Comparison of ENCODE assay signal across 1 cellular context in genomic region chr2:48270209-48270608, GRCh38.
TF ChIP-seq lines count a peak whose summit lies in the region.

No MANE protein-coding gene starts in this region.

TF ChIP-seq in HepG2, 621 proteins besides CTCF, POLR2A, EP300 and RAD21 (continued from another document and continues in another):
- no peak for TF ChIP-seq HMGXB4 (CRISPR knock-in tag; IDR thresholded peaks at IDR 0.05; ENCODE audit: borderline replicate concordance in 1 of 2, low read depth in 1 of 2)
- no peak for TF ChIP-seq BCL3 (CRISPR knock-in tag; IDR thresholded peaks at IDR 0.05)
- 0 out of 2 replicates have a peak, but pooled peaks have one; percentile 21 for TF ChIP-seq HOXA3 (CRISPR knock-in tag; IDR thresholded peaks at IDR 0.05)
- TF ChIP-seq ATF7-NPFF (CRISPR knock-in tag; IDR thresholded peaks at IDR 0.05; ENCODE audit: low read depth): no peak
- TF ChIP-seq ZZZ3 (CRISPR knock-in tag; IDR thresholded peaks at IDR 0.05; ENCODE audit: borderline replicate concordance): no peak
- no peak for TF ChIP-seq CREB1 (IDR thresholded peaks at IDR 0.05)
- TF ChIP-seq CREB1 (CRISPR knock-in tag; IDR thresholded peaks at IDR 0.05): peak; percentile 65
- no peak for TF ChIP-seq ZBTB25 (CRISPR knock-in tag; IDR thresholded peaks at IDR 0.05)
- no peak for TF ChIP-seq ZBTB43 (CRISPR knock-in tag; conservative IDR thresholded peaks at IDR 0.05)
- no peak for TF ChIP-seq SETDB1 (CRISPR knock-in tag; IDR thresholded peaks at IDR 0.05; ENCODE audit: borderline replicate concordance)
- no peak for TF ChIP-seq CHD2 (IDR thresholded peaks at IDR 0.05; ENCODE audit: low read depth, low read length)
- TF ChIP-seq TGIF2 (CRISPR knock-in tag; IDR thresholded peaks at IDR 0.05): no peak
- no peak for TF ChIP-seq MAZ (IDR thresholded peaks at IDR 0.05; ENCODE audit: borderline replicate concordance, low read depth, low read length)
- TF ChIP-seq MAZ (CRISPR knock-in tag; IDR thresholded peaks at IDR 0.05; ENCODE audit: low read depth): peak; percentile 60; the same call in 1 of the 2 replicates
- TF ChIP-seq ZNF572 (CRISPR knock-in tag; IDR thresholded peaks at IDR 0.05): no peak
- peak; percentile 100 for TF ChIP-seq ZSCAN29 (CRISPR knock-in tag; conservative IDR thresholded peaks at IDR 0.05)
- no peak for TF ChIP-seq BRCA1 (CRISPR knock-in tag; IDR thresholded peaks at IDR 0.05)
- peak; percentile 72; the same call in 1 of the 2 replicates for TF ChIP-seq TARDBP (CRISPR knock-in tag; IDR thresholded peaks at IDR 0.05)
- TF ChIP-seq ZFYVE20 (CRISPR knock-in tag; IDR thresholded peaks at IDR 0.05; ENCODE audit: borderline replicate concordance, low read depth): no peak
- TF ChIP-seq ZNF331 (CRISPR knock-in tag; IDR thresholded peaks at IDR 0.05): peak; percentile 75; the same call in 1 of the 2 replicates
- TF ChIP-seq ZNF367 (CRISPR knock-in tag; IDR thresholded peaks at IDR 0.05; ENCODE audit: borderline replicate concordance): no peak
- no peak for TF ChIP-seq SAFB2 (CRISPR knock-in tag; IDR thresholded peaks at IDR 0.05; ENCODE audit: borderline replicate concordance, low read depth)
- no peak for TF ChIP-seq ZNF326 (CRISPR knock-in tag; IDR thresholded peaks at IDR 0.05; ENCODE audit: borderline replicate concordance)
- TF ChIP-seq ZFP62 (CRISPR knock-in tag; IDR thresholded peaks at IDR 0.05): no peak
- TF ChIP-seq ZNF205 (CRISPR knock-in tag; IDR thresholded peaks at IDR 0.05): peak; percentile 92; the same call in 1 of the 2 replicates
- TF ChIP-seq ZNF724P (CRISPR knock-in tag; IDR thresholded peaks at IDR 0.05; ENCODE audit: borderline replicate concordance): no peak
- no peak for TF ChIP-seq PHB2 (IDR thresholded peaks at IDR 0.05; ENCODE audit: partially characterized antibody)
- no peak; the same call in 2 of the 3 replicates for TF ChIP-seq MXI1 (IDR thresholded peaks at IDR 0.05; ENCODE audit: borderline replicate concordance, low read depth, low read length)
- no peak for TF ChIP-seq ZBTB42 (CRISPR knock-in tag; IDR thresholded peaks at IDR 0.05)
- TF ChIP-seq ZNF615 (CRISPR knock-in tag; IDR thresholded peaks at IDR 0.05; ENCODE audit: borderline replicate concordance): no peak
- no peak for TF ChIP-seq ARHGAP35 (CRISPR knock-in tag; IDR thresholded peaks at IDR 0.05; ENCODE audit: borderline replicate concordance)
- no peak for TF ChIP-seq KIAA2018 (CRISPR knock-in tag; IDR thresholded peaks at IDR 0.05; ENCODE audit: borderline replicate concordance)
- no peak for TF ChIP-seq ZNF557 (CRISPR knock-in tag; IDR thresholded peaks at IDR 0.05)
- TF ChIP-seq ZNF775 (CRISPR knock-in tag; IDR thresholded peaks at IDR 0.05; ENCODE audit: borderline replicate concordance): no peak
- TF ChIP-seq ZNF687 (CRISPR knock-in tag; IDR thresholded peaks at IDR 0.05): no peak
- no peak for TF ChIP-seq ZNF672 (CRISPR knock-in tag; IDR thresholded peaks at IDR 0.05)
- TF ChIP-seq KDM5A (IDR thresholded peaks at IDR 0.05; ENCODE audit: borderline replicate concordance, low read length): no peak
- peak; percentile 58 for TF ChIP-seq FOSL2 (CRISPR knock-in tag; IDR thresholded peaks at IDR 0.05)
- peak; percentile 22; the same call in 1 of the 2 replicates for TF ChIP-seq YEATS2 (CRISPR knock-in tag; IDR thresholded peaks at IDR 0.05; ENCODE audit: borderline replicate concordance)
- TF ChIP-seq HNF1A (IDR thresholded peaks at IDR 0.05; ENCODE audit: low read depth): no peak
- TF ChIP-seq HNF1A (CRISPR knock-in tag; IDR thresholded peaks at IDR 0.05; ENCODE audit: borderline replicate concordance): peak; percentile 28; the same call in 1 of the 2 replicates
- TF ChIP-seq RFXANK (CRISPR knock-in tag; IDR thresholded peaks at IDR 0.05): no peak
